8 cellular contexts compared by ENCODE assay signal in genomic region chrX:14872851-14873675, GRCh38. TPM values are rescaled to one million over a fixed set of nuclear protein-coding genes. Genes with fewer than 3 reads are reported as not detected.
A peak's percentile ranks its signal among the peaks of the same experiment; 100 is the strongest.
DNase-seq lines count a peak whose midpoint lies in the region; ATAC-seq and TF ChIP-seq lines count a peak whose summit lies in the region.

Gene FANCB (minus strand): TSS chrX:14873069. CDS start chrX:14865510, 7,559 bp downstream.
Gene MOSPD2 (plus strand): TSS chrX:14873421. CDS start chrX:14873529, 108 bp downstream.

- ATAC-seq in GM19395 (IDR thresholded peaks at IDR 0.05; ENCODE audit: unreplicated experiment) = peak; percentile 96
- ATAC-seq in HG03558 (IDR thresholded peaks at IDR 0.05; ENCODE audit: extremely low read depth, unreplicated experiment) = peak; percentile 93
- peak; percentile 98 for ATAC-seq in left lobe of liver

- H3K9me3 Mint-ChIP-seq in CD14-positive monocyte = peaks cover 0 to 11% (median 0%) of the 10 kb centered on the region in 7 donors

- peak within 1 kb of the TSS; percentile 83 to 94 (median 89) for H3K27ac Mint-ChIP-seq in CD14-positive monocyte

- peaks cover 28% of the 10 kb centered on the region for H3K4me1 Mint-ChIP-seq in CD14-positive monocyte

- no peak for TF ChIP-seq CTCF in CD14-positive monocyte (IDR thresholded peaks at IDR 0.05)

- peaks cover 0 to 2% (median 0%) of the 10 kb centered on the region in 3 donors for H3K27me3 Mint-ChIP-seq in CD14-positive monocyte (ENCODE audit: low read depth in 3 of 3)

- peak; percentile 93 for DNase-seq in CD14-positive monocyte (ENCODE audit: low spot score)
- peak; percentile 97 for DNase-seq in NCI-H748 (lab: John Stamatoyannopoulos, UW; ENCODE audit: unreplicated experiment)
- peak; percentile 92 for DNase-seq in activated CD4-positive, alpha-beta T cell treated with anti-CD3 and anti-CD28 coated beads, Interleukin-2, amount 50 U/mL, for 1 hour
- DNase-seq in dedifferentiated amniotic fluid mesenchymal stem cell (ENCODE audit: extremely low spot score) = peak; percentile 91
- peak; percentile 94 for DNase-seq in left lobe of liver (ENCODE audit: low spot score)
- DNase-seq in stimulated activated CD4-positive, alpha-beta T cell treated with anti-CD3 and anti-CD28 coated beads, Interleukin-2, amount 100 ng/mL, for 24 hours = peak; percentile 91 to 92

- intact Hi-C loops in CD14-positive monocyte (cut with micrococcal nuclease) = loop anchor here (10.0 kb wide), 2 partner anchors 812 to 1178 kb away; no protein-coding TSS in a partner anchor

- peaks cover under 1 to 7% of the 10 kb centered on the region in 2 donors for H3K36me3 Mint-ChIP-seq in CD14-positive monocyte

- peak within 1 kb of the TSS; percentile 80 to 86 for H3K4me3 Mint-ChIP-seq in CD14-positive monocyte

RNA-seq across cellular contexts. Expression of gene FANCB, which starts in this region (rescaled TPM):
- 1 to 10 TPM; 2.6 to 4.2 TPM for polyA plus RNA-seq in CD14-positive monocyte
- total RNA-seq in left lobe of liver = 0.13 TPM

RNA-seq across cellular contexts. Expression of gene MOSPD2, which starts in this region (rescaled TPM):
- 10 to 100 TPM; 45.7 to 51.6 TPM for polyA plus RNA-seq in CD14-positive monocyte
- total RNA-seq in left lobe of liver = 4.2 TPM

Comparison
In these comparisons a context has a peak if more than half of its experiments do, and no peak if none do; other contexts are left out.
1. Peak in every context shown above with its lines: DNase-seq and ATAC-seq.